In the genomic region with DNA sequence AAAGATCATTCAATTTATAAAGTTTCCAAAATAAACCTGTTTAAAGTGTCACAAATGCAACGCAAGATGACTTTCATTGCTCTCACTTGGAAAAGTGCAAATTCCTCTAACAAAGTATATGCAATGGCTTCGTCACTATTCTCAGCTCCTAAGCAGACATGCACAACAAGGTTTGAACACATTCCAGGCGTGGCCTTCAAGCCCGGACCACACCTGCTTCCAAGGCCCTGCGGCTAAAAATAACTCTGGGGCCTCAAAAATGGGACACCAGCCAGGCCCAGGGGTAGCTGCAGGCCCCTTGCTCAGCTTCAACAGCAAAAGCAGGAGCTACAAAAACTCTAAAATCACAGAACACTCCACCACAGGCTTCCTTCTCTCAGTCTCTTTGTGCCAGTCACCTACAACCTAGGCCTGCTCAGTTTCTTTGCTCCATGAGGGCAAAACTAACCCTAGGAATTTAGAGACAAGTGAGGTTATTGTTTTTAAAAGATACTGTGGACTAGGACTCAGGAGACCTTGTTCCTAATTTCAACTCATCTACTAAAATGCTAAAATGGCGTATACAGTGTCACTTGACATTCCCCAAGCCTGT, we compare ENCODE assay signal across 12 cellular contexts. TPM values are rescaled to one million over a fixed set of nuclear protein-coding genes. Genes with fewer than 3 reads are reported as not detected.
A peak's percentile ranks its signal among the peaks of the same experiment; 100 is the strongest.
DNase-seq lines count a peak whose midpoint lies in the region; ATAC-seq and TF ChIP-seq lines count a peak whose summit lies in the region.
"Had no signal": no experiment of that assay in that cellular context is flagged by ENCODE, and none has a peak within 500 bp of the region (broad histone marks: within the 10 kb centered on the region; RNA-seq: fewer than 3 reads in every experiment).

No MANE protein-coding gene starts in this region.

- H4K8ac ChIP-seq in H9 (replicated peaks; ENCODE audit: insufficient read length, low read depth, low read length) (no peak overlapping the region), trophoblast cell (ENCODE audit: low read depth, low read length) (no peak overlapping the region)

- H3K27ac ChIP-seq in H9 (ENCODE audit: insufficient read length, low read depth, low read length) (no peak overlapping the region), trophoblast cell (ENCODE audit: low read depth, low read length) (peak overlapping the region; percentile 27)
- H3K27ac ChIP-seq: suprapubic skin had no signal

- H3K56ac ChIP-seq in H9 (ENCODE audit: insufficient read length, low read depth, low read length) = no peak overlapping the region

- H3K4ac ChIP-seq in H9 (ENCODE audit: low read depth, low read length) (no peak overlapping the region), trophoblast cell (ENCODE audit: low read depth, low read length) (no peak overlapping the region)

- H3K4me1 ChIP-seq in H9 (ENCODE audit: insufficient read depth, low read length) (peaks cover under 1% of the 10 kb centered on the region; the same call in 1 of the 2 replicates), trophoblast cell (ENCODE audit: control insufficient read depth in 1 of 2, insufficient read depth in 2 of 2, low read length in 2 of 2) (peaks cover 4 to 6% of the 10 kb centered on the region in 2 experiments)

- H3K36me3 ChIP-seq in trophoblast cell (ENCODE audit: control insufficient read depth in 1 of 2, insufficient read depth in 2 of 2, low read length in 2 of 2) = no peaks in the 10 kb centered on the region
- H3K36me3 ChIP-seq: suprapubic skin had no signal

- no peak overlapping the region for H3T11ph ChIP-seq in H9 (ENCODE audit: low read length)

- H3K79me2 ChIP-seq in H9 (ENCODE audit: insufficient read depth, low read length) = no peaks in the 10 kb centered on the region; the same call in 1 of the 2 replicates
- no peaks in the 10 kb centered on the region for H3K79me2 ChIP-seq in trophoblast cell (ENCODE audit: control insufficient read depth, insufficient read depth, low read length, poor library complexity)

- H2BK120ac ChIP-seq in H9 (ENCODE audit: low read depth, low read length, poor library complexity, severe bottlenecking) (no peak overlapping the region), trophoblast cell (ENCODE audit: insufficient read depth, low read length, poor library complexity) (no peak overlapping the region)

- no peak overlapping the region for H2BK5ac ChIP-seq in H9 (ENCODE audit: insufficient read length, low read length)
- no peak overlapping the region for H2BK5ac ChIP-seq in trophoblast cell (ENCODE audit: low read depth, low read length, poor library complexity)

- H3K9me3 ChIP-seq in H9 (ENCODE audit: control insufficient read depth, low read depth, low read length) (no peaks in the 10 kb centered on the region), trophoblast cell (ENCODE audit: insufficient read depth, low read depth, low read length) (no peaks in the 10 kb centered on the region)
- H3K9me3 ChIP-seq: suprapubic skin had no signal

- DNase-seq in H9 (no peak), RPMI7951 (ENCODE audit: low read depth) (peak; percentile 16), trophoblast cell (peak; percentile 65 to 67), CD1c-positive myeloid dendritic cell (ENCODE audit: extremely low spot score) (no peak)
- DNase-seq: activated CD4-positive, alpha-beta T cell treated with anti-CD3 and anti-CD28 coated beads, Interleukin-2, amount 50 U/mL, for 1 hour; NCI-H2107; occipital lobe had no signal

- H3K79me1 ChIP-seq in H9 (ENCODE audit: insufficient read depth, low read depth, low read length, poor library complexity, severe bottlenecking) (peaks cover 4% of the 10 kb centered on the region), trophoblast cell (ENCODE audit: low read length) (no peaks in the 10 kb centered on the region)

- no peak overlapping the region for H3K9ac ChIP-seq in H9 (ENCODE audit: extremely low read depth, insufficient read length, low read length)
- no peak overlapping the region for H3K9ac ChIP-seq in trophoblast cell (ENCODE audit: low read length)

- peak overlapping the region; percentile 81 for H4K12ac ChIP-seq in trophoblast cell (ENCODE audit: low read depth, low read length)

- H4K91ac ChIP-seq in H9 (ENCODE audit: insufficient read length, low read depth, low read length) (no peak overlapping the region), trophoblast cell (ENCODE audit: low read depth, low read length) (no peak overlapping the region)

- H2AK5ac ChIP-seq in H9 (ENCODE audit: insufficient read length, low read length) (no peak overlapping the region), trophoblast cell (ENCODE audit: low read length) (no peak overlapping the region)

- H3K23me2 ChIP-seq in H9 (ENCODE audit: insufficient read length, low read depth, low read length, poor library complexity, severe bottlenecking) = no peaks in the 10 kb centered on the region

- H3K18ac ChIP-seq in H9 (ENCODE audit: insufficient read length, low read depth, low read length) = no peak overlapping the region
- no peak overlapping the region for H3K18ac ChIP-seq in trophoblast cell (ENCODE audit: low read length)

- no peak overlapping the region for H2BK15ac ChIP-seq in H9 (ENCODE audit: low read depth, low read length)

- H3K4me1 Mint-ChIP-seq in H9 = peaks cover 28 to 31% of the 10 kb centered on the region in 2 experiments

- no peak overlapping the region for H4K5ac ChIP-seq in H9 (ENCODE audit: insufficient read length, low read depth, low read length)

- peak overlapping the region; percentile 27 to 84 (median 60); a peak in 2 of 7 replicates for H3K27ac Mint-ChIP-seq in H9

- no peak overlapping the region for H3K4me3 ChIP-seq in trophoblast cell (ENCODE audit: low read depth, low read length)
- H3K4me3 ChIP-seq: suprapubic skin had no signal

- no peaks in the 10 kb centered on the region for H3K9me3 Mint-ChIP-seq in H9

- H3K14ac ChIP-seq in H9 (ENCODE audit: insufficient read depth, low read length) = no peak overlapping the region
- no peak overlapping the region for H3K14ac ChIP-seq in trophoblast cell (ENCODE audit: low read length)

- H2BK20ac ChIP-seq in H9 (ENCODE audit: low read depth, low read length, poor library complexity, severe bottlenecking) = no peak overlapping the region

- no peak overlapping the region for H2AFZ ChIP-seq in H9 (ENCODE audit: low read length)
- no peak overlapping the region for H2AFZ ChIP-seq in trophoblast cell (ENCODE audit: insufficient read depth, low read length, poor library complexity)

- no peaks in the 10 kb centered on the region for H3K27me3 ChIP-seq in H9 (ENCODE audit: insufficient read depth, low read length)
- no peaks in the 10 kb centered on the region for H3K27me3 ChIP-seq in trophoblast cell (ENCODE audit: insufficient read depth, low read length)
- H3K27me3 ChIP-seq: suprapubic skin had no signal

- H3K27me3 Mint-ChIP-seq in H9 (ENCODE audit: low read depth) = no peaks in the 10 kb centered on the region

- WGBS in H9 (ENCODE audit: extremely low coverage, insufficient read length, low lambda C conversion rate) = no CpG with 5 or more reads among the region's 6 CpGs
- whole genome bisulfite sequencing in trophoblast cell (ENCODE audit: extremely low coverage, insufficient coverage, insufficient read length) = no CpG with 5 or more reads among the region's 6 CpGs

- H3K23ac ChIP-seq in H9 (ENCODE audit: insufficient read length, low read depth, low read length) = no peak overlapping the region
- H3K23ac ChIP-seq in trophoblast cell (ENCODE audit: low read length) = no peak overlapping the region

- TF ChIP-seq CTCF in H9 (conservative IDR thresholded peaks at IDR 0.05) = no peak

- peak; percentile 81 for ATAC-seq in esophagus mucosa
- no peak for ATAC-seq in HG03439 (IDR thresholded peaks at IDR 0.05; ENCODE audit: unreplicated experiment)
- ATAC-seq in HG03469 (IDR thresholded peaks at IDR 0.05; ENCODE audit: unreplicated experiment) = no peak
- ATAC-seq in HG03521 (IDR thresholded peaks at IDR 0.05; ENCODE audit: unreplicated experiment) = no peak

- H3K4me3 Mint-ChIP-seq in H9 = no peak overlapping the region

- peaks cover 0 to 13% (median 13%) of the 10 kb centered on the region in 3 experiments; a peak in 5 of 7 replicates for H3K36me3 Mint-ChIP-seq in H9 (ENCODE audit: insufficient read depth in 1 of 3, low read depth in 3 of 3)

- H2BK12ac ChIP-seq in H9 (ENCODE audit: insufficient read length, low read depth, low read length) (no peak overlapping the region), trophoblast cell (ENCODE audit: low read length) (no peak overlapping the region)

- H4K20me1 ChIP-seq in H9 (ENCODE audit: control insufficient read depth, insufficient read depth, insufficient read length) = no peaks in the 10 kb centered on the region

- H3K4me2 ChIP-seq in H9 (ENCODE audit: insufficient read depth, insufficient read length, low read length) = no peak overlapping the region
- peak overlapping the region; percentile 25 for H3K4me2 ChIP-seq in trophoblast cell (ENCODE audit: low read length)

RNA-seq across cellular contexts. Expression of a gene that starts 29.3 kb away (rescaled TPM):
- 62.5 and 64.0 TPM in 2 replicates for total RNA-seq in H9 (2021)
- total RNA-seq in RPMI7951 (2014; rRNA removed; shearing (Covaris generic)) = 6.0 and 7.9 TPM in 2 replicates
- 22.3 TPM for total RNA-seq in esophagus mucosa
- polyA plus RNA-seq in trophoblast cell (2013) = 12.5 and 12.7 TPM in 2 replicates

Comparison
In these comparisons a context has a peak if more than half of its experiments do, and no peak if none do; other contexts are left out.
1. DNase-seq: peak in RPMI7951 (single experiment) and trophoblast cell (2 of 2); none in H9 (single experiment) and CD1c-positive myeloid dendritic cell (single experiment).